11 cellular contexts compared by ENCODE assay signal in genomic region chr14:68551045-68551683, GRCh38.
DNase-seq lines count a peak whose midpoint lies in the region; ATAC-seq and TF ChIP-seq lines count a peak whose summit lies in the region.
"Had no signal": no experiment of that assay in that cellular context is flagged by ENCODE, and none has a peak within 500 bp of the region (broad histone marks: within the 10 kb centered on the region; RNA-seq: fewer than 3 reads in every experiment).

No MANE protein-coding gene starts in this region.

- H3K27me3 Mint-ChIP-seq in osteocyte (ENCODE audit: unreplicated experiment), result no peaks in the 10 kb centered on the region
- H3K27me3 Mint-ChIP-seq: activated CD8-positive, alpha-beta T cell treated with anti-CD3 and anti-CD28 coated beads for 36 hours; central memory CD8-positive, alpha-beta T cell had no signal

- H3K36me3 Mint-ChIP-seq in osteocyte (ENCODE audit: unreplicated experiment), result no peaks in the 10 kb centered on the region

- H3K4me3 Mint-ChIP-seq in osteocyte (ENCODE audit: unreplicated experiment), result no peak overlapping the region
- H3K4me3 Mint-ChIP-seq: activated CD8-positive, alpha-beta T cell treated with anti-CD3 and anti-CD28 coated beads for 36 hours; central memory CD8-positive, alpha-beta T cell had no signal

- in situ Hi-C loops in KBM-7 (cut with MboI; ENCODE audit: low pct_unique_long_range_greater_than_20kb, low sequenced_read_pairs), result no loop called here

- no peaks in the 10 kb centered on the region for H3K9me3 ChIP-seq in SJCRH30 (replicated peaks)
- H3K9me3 ChIP-seq in upper lobe of right lung, result no peaks in the 10 kb centered on the region

- H3K27me3 ChIP-seq in SJCRH30, result no peaks in the 10 kb centered on the region
- H3K27me3 ChIP-seq in upper lobe of right lung, result no peaks in the 10 kb centered on the region

- DNase-seq in SJCRH30, result no peak
- no peak for DNase-seq in epithelial cell of prostate (ENCODE audit: low read depth, low spot score)
- DNase-seq in osteocyte (ENCODE audit: extremely low spot score, unreplicated experiment), result no peak
- no peak for DNase-seq in upper lobe of right lung
- DNase-seq in NCI-H2107 treated with DMSO at 0.1 percent for 48 hours (lab: John Stamatoyannopoulos, UW; ENCODE audit: unreplicated experiment), result no peak
- DNase-seq in KBM-7, result no peak
- DNase-seq: activated CD8-positive, alpha-beta T cell treated with anti-CD3 and anti-CD28 coated beads for 36 hours; activated naive CD4-positive, alpha-beta T cell; kidney had no signal

- ATAC-seq in upper lobe of right lung (no peak), HG02970 (IDR thresholded peaks at IDR 0.05; ENCODE audit: low FRiP score, unreplicated experiment) (no peak)
- ATAC-seq: activated CD8-positive, alpha-beta T cell treated with anti-CD3 and anti-CD28 coated beads for 36 hours had no signal

- H3K9me3 Mint-ChIP-seq in osteocyte (ENCODE audit: unreplicated experiment), result no peaks in the 10 kb centered on the region
- H3K9me3 Mint-ChIP-seq: activated CD8-positive, alpha-beta T cell treated with anti-CD3 and anti-CD28 coated beads for 36 hours; central memory CD8-positive, alpha-beta T cell had no signal

- H3K27ac Mint-ChIP-seq in osteocyte (ENCODE audit: unreplicated experiment), result peak overlapping the region; percentile 53
- H3K27ac Mint-ChIP-seq: activated CD8-positive, alpha-beta T cell treated with anti-CD3 and anti-CD28 coated beads for 36 hours had no signal

- peak overlapping the region; percentile 100 for H3K27ac ChIP-seq in SJCRH30
- H3K27ac ChIP-seq in epithelial cell of prostate, result peak overlapping the region; percentile 100
- peak overlapping the region; percentile 20 for H3K27ac ChIP-seq in upper lobe of right lung

- peaks cover 76% of the 10 kb centered on the region for H3K4me1 Mint-ChIP-seq in osteocyte (ENCODE audit: unreplicated experiment)
- H3K4me1 Mint-ChIP-seq: central memory CD8-positive, alpha-beta T cell had no signal

- H3K4me3 ChIP-seq in SJCRH30 (no peak overlapping the region), upper lobe of right lung (no peak overlapping the region)

- no peaks in the 10 kb centered on the region for H3K36me3 ChIP-seq in SJCRH30
- no peaks in the 10 kb centered on the region for H3K36me3 ChIP-seq in upper lobe of right lung

- TF ChIP-seq CTCF in osteocyte (IDR thresholded peaks at IDR 0.05) (no peak), upper lobe of right lung (IDR thresholded peaks at IDR 0.05) (no peak)

- H3K4me1 ChIP-seq in SJCRH30 (peaks cover 78% of the 10 kb centered on the region), upper lobe of right lung (peaks cover 57% of the 10 kb centered on the region)

- intact Hi-C loops in upper lobe of right lung (cut with DNase I), result no loop called here

Comparison
In these comparisons a context has a peak if more than half of its experiments do, and no peak if none do; other contexts are left out.
1. H3K27ac ChIP-seq: peak in every context shown above with its lines; median percentile 100 in SJCRH30; 100 in epithelial cell of prostate; 20 in upper lobe of right lung.